ENCODE assay signal across 2 cellular contexts in genomic region chr19:51131780-51132680, GRCh38.
TF ChIP-seq lines count a peak whose summit lies in the region.

No MANE protein-coding gene starts in this region.

TF ChIP-seq in IMR-90, 13 proteins besides CTCF, POLR2A, EP300 and RAD21 (continued from another document):
- no peak for TF ChIP-seq ELK1 (IDR thresholded peaks at IDR 0.05; ENCODE audit: borderline replicate concordance, low read depth, low read length)
- TF ChIP-seq CEBPB (IDR thresholded peaks at IDR 0.05; ENCODE audit: low read depth, low read length), result no peak

TF ChIP-seq in liver, 16 proteins besides CTCF, POLR2A, EP300 and RAD21 (continued from another document):
- peak; percentile 3 for TF ChIP-seq REST (IDR thresholded peaks at IDR 0.05)
- no peak for TF ChIP-seq HNF4G (IDR thresholded peaks at IDR 0.05)
- TF ChIP-seq ZBTB33 (IDR thresholded peaks at IDR 0.05), result no peak
